ENCODE assay signal across 7 cellular contexts in the genomic region with DNA sequence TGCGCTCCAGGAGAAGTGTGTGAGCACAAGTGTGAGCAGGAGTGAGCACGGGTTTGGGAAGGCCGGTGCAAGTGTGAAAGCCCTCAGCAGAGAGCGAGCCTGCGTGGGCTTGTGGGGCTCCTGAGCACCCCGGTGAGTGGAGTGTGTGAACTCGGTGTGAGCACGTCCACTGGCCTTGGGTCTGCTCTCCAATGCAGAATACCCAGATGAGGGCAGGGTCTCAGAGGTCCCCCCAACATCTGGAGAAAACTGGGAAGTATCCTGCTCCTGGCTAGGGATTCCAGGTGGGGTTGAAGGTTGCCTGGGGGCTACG. TPM values are rescaled to one million over a fixed set of nuclear protein-coding genes. Genes with fewer than 3 reads are reported as not detected.
DNase-seq lines count a peak whose midpoint lies in the region; ATAC-seq and TF ChIP-seq lines count a peak whose summit lies in the region.

No MANE protein-coding gene starts in this region.

- H3K4me3 Mint-ChIP-seq in activated naive CD8-positive, alpha-beta T cell treated with anti-CD3 and anti-CD28 coated beads, Interleukin-2, amount 10 ng/mL, durations not matched to agents 7 days and 5 days = peak overlapping the region; percentile 94
- peak overlapping the region; percentile 91 to 98 (median 94) for H3K4me3 Mint-ChIP-seq in immature natural killer cell
- peak overlapping the region; percentile 96 to 99 for H3K4me3 Mint-ChIP-seq in stimulated activated naive CD8-positive, alpha-beta T cell treated with anti-CD3 and anti-CD28 coated beads, Interleukin-15, amount 100 ng/mL, for 72 hours

- POLR2A ChIA-PET in activated naive CD8-positive, alpha-beta T cell treated with anti-CD3 and anti-CD28 coated beads, Interleukin-2, amount 10 ng/mL, durations not matched to agents 7 days and 5 days (lab: Charles Lee) = interaction anchor here (1.1 to 4.6 kb wide), 2 partner anchors 11 to 36 kb away, joined by 8 to 45 read pairs; a partner anchor contains a TSS

- no peak for DNase-seq in activated naive CD8-positive, alpha-beta T cell treated with anti-CD3 and anti-CD28 coated beads, Interleukin-2, amount 10 ng/mL, durations not matched to agents 7 days and 5 days
- no peak for DNase-seq in immature natural killer cell
- no peak for DNase-seq in stimulated activated naive CD8-positive, alpha-beta T cell treated with anti-CD3 and anti-CD28 coated beads, Interleukin-15, amount 100 ng/mL, for 72 hours
- DNase-seq in occipital lobe (lab: John Stamatoyannopoulos, UW) = no peak
- no peak for DNase-seq in GM20000 (ENCODE audit: low spot score)
- DNase-seq in AG08396 (ENCODE audit: low spot score) = no peak

- H3K27ac Mint-ChIP-seq in activated naive CD8-positive, alpha-beta T cell treated with anti-CD3 and anti-CD28 coated beads, Interleukin-2, amount 10 ng/mL, durations not matched to agents 7 days and 5 days = peak overlapping the region; percentile 88
- peak overlapping the region; percentile 93 to 98 (median 94) for H3K27ac Mint-ChIP-seq in immature natural killer cell
- H3K27ac Mint-ChIP-seq in stimulated activated naive CD8-positive, alpha-beta T cell treated with anti-CD3 and anti-CD28 coated beads, Interleukin-15, amount 100 ng/mL, for 72 hours = peak overlapping the region; percentile 86 to 98

- H3K27me3 ChIP-seq in HUES48 (ENCODE audit: control insufficient read depth, insufficient read depth, low read length) = peaks cover 5% of the 10 kb centered on the region

- no peaks in the 10 kb centered on the region for H3K9me3 ChIP-seq in HUES48 (ENCODE audit: control insufficient read depth, insufficient read depth, low read length)

- H3K9me3 Mint-ChIP-seq in activated naive CD8-positive, alpha-beta T cell treated with anti-CD3 and anti-CD28 coated beads, Interleukin-2, amount 10 ng/mL, durations not matched to agents 7 days and 5 days = no peaks in the 10 kb centered on the region
- no peaks in the 10 kb centered on the region for H3K9me3 Mint-ChIP-seq in immature natural killer cell
- no peaks in the 10 kb centered on the region for H3K9me3 Mint-ChIP-seq in stimulated activated naive CD8-positive, alpha-beta T cell treated with anti-CD3 and anti-CD28 coated beads, Interleukin-15, amount 100 ng/mL, for 72 hours

- H3K9ac ChIP-seq in HUES48 (ENCODE audit: low read depth, low read length) = peak overlapping the region; percentile 61

- peaks cover 4% of the 10 kb centered on the region for H3K36me3 Mint-ChIP-seq in activated naive CD8-positive, alpha-beta T cell treated with anti-CD3 and anti-CD28 coated beads, Interleukin-2, amount 10 ng/mL, durations not matched to agents 7 days and 5 days
- H3K36me3 Mint-ChIP-seq in immature natural killer cell = peaks cover 0 to 4% (median 0%) of the 10 kb centered on the region in 3 donors

- peaks cover 5% of the 10 kb centered on the region for H3K27me3 Mint-ChIP-seq in activated naive CD8-positive, alpha-beta T cell treated with anti-CD3 and anti-CD28 coated beads, Interleukin-2, amount 10 ng/mL, durations not matched to agents 7 days and 5 days
- H3K27me3 Mint-ChIP-seq in immature natural killer cell (ENCODE audit: low read depth in 3 of 3) = peaks cover 7 to 15% (median 10%) of the 10 kb centered on the region in 3 donors
- H3K27me3 Mint-ChIP-seq in stimulated activated naive CD8-positive, alpha-beta T cell treated with anti-CD3 and anti-CD28 coated beads, Interleukin-15, amount 100 ng/mL, for 72 hours = peaks cover 17% of the 10 kb centered on the region

- peak overlapping the region; percentile 92 for H3K27ac ChIP-seq in HUES48 (ENCODE audit: low read depth, low read length)

- no peak for ATAC-seq in activated naive CD8-positive, alpha-beta T cell treated with anti-CD3 and anti-CD28 coated beads, Interleukin-2, amount 10 ng/mL, durations not matched to agents 7 days and 5 days (ENCODE audit: low read depth)
- ATAC-seq in stimulated activated naive CD8-positive, alpha-beta T cell treated with anti-CD3 and anti-CD28 coated beads, Interleukin-15, amount 100 ng/mL, for 72 hours = no peak

- peak overlapping the region; percentile 80 for H3K4me3 ChIP-seq in HUES48 (ENCODE audit: low read depth, low read length)

- peaks cover 11% of the 10 kb centered on the region; the same call in 1 of the 2 replicates for H3K4me1 ChIP-seq in HUES48 (ENCODE audit: control insufficient read depth, insufficient read depth, low read length)

- peaks cover 9% of the 10 kb centered on the region for H3K36me3 ChIP-seq in HUES48 (ENCODE audit: control insufficient read depth, insufficient read depth, low read length)

- peaks cover 22% of the 10 kb centered on the region for H3K4me1 Mint-ChIP-seq in activated naive CD8-positive, alpha-beta T cell treated with anti-CD3 and anti-CD28 coated beads, Interleukin-2, amount 10 ng/mL, durations not matched to agents 7 days and 5 days
- H3K4me1 Mint-ChIP-seq in immature natural killer cell = peaks cover 30 to 33% of the 10 kb centered on the region in 2 donors
- peaks cover 47% of the 10 kb centered on the region for H3K4me1 Mint-ChIP-seq in stimulated activated naive CD8-positive, alpha-beta T cell treated with anti-CD3 and anti-CD28 coated beads, Interleukin-15, amount 100 ng/mL, for 72 hours

- no peak for TF ChIP-seq CTCF in GM20000 (IDR thresholded peaks at IDR 0.05; ENCODE audit: extremely low read depth, missing control alignments)

RNA-seq across cellular contexts. Expression of a gene that starts 1.2 kb away (rescaled TPM):
- 10 to 100 TPM; 33.9 to 35.1 TPM for total RNA-seq in activated naive CD8-positive, alpha-beta T cell treated with anti-CD3 and anti-CD28 coated beads, Interleukin-2, amount 10 ng/mL, durations not matched to agents 7 days and 5 days
- 10 to 100 TPM in 1 of 3 donors, 1 to 10 TPM in 2; 4.6 to 18.0 (median 8.7) TPM for polyA plus RNA-seq in immature natural killer cell
- 14.2 TPM for total RNA-seq in occipital lobe

RNA-seq across cellular contexts. Expression of a gene that starts 6.4 kb away (rescaled TPM):
- total RNA-seq in activated naive CD8-positive, alpha-beta T cell treated with anti-CD3 and anti-CD28 coated beads, Interleukin-2, amount 10 ng/mL, durations not matched to agents 7 days and 5 days = not detected
- polyA plus RNA-seq in immature natural killer cell = not detected
- 1.7 TPM for total RNA-seq in occipital lobe

RNA-seq across cellular contexts. Expression of a gene that starts 10.8 kb away (rescaled TPM):
- total RNA-seq in activated naive CD8-positive, alpha-beta T cell treated with anti-CD3 and anti-CD28 coated beads, Interleukin-2, amount 10 ng/mL, durations not matched to agents 7 days and 5 days = 100 to 1,000 TPM; 140 to 151 TPM
- polyA plus RNA-seq in immature natural killer cell = 100 to 1,000 TPM; 216 to 464 (median 322) TPM
- total RNA-seq in occipital lobe = 81.9 TPM

RNA-seq across cellular contexts. Expression of a gene that starts 11.4 kb away (rescaled TPM):
- total RNA-seq in activated naive CD8-positive, alpha-beta T cell treated with anti-CD3 and anti-CD28 coated beads, Interleukin-2, amount 10 ng/mL, durations not matched to agents 7 days and 5 days = 10 to 100 TPM; 85.1 to 91.2 TPM
- 100 to 1,000 TPM; 319 to 558 (median 418) TPM for polyA plus RNA-seq in immature natural killer cell
- 93.0 TPM for total RNA-seq in occipital lobe

RNA-seq across cellular contexts. Expression of a gene that starts 15.4 kb away (rescaled TPM):
- not detected for total RNA-seq in activated naive CD8-positive, alpha-beta T cell treated with anti-CD3 and anti-CD28 coated beads, Interleukin-2, amount 10 ng/mL, durations not matched to agents 7 days and 5 days
- polyA plus RNA-seq in immature natural killer cell = not detected
- total RNA-seq in occipital lobe = 3.0 TPM
